24 cellular contexts compared by ENCODE assay signal in the genomic region with DNA sequence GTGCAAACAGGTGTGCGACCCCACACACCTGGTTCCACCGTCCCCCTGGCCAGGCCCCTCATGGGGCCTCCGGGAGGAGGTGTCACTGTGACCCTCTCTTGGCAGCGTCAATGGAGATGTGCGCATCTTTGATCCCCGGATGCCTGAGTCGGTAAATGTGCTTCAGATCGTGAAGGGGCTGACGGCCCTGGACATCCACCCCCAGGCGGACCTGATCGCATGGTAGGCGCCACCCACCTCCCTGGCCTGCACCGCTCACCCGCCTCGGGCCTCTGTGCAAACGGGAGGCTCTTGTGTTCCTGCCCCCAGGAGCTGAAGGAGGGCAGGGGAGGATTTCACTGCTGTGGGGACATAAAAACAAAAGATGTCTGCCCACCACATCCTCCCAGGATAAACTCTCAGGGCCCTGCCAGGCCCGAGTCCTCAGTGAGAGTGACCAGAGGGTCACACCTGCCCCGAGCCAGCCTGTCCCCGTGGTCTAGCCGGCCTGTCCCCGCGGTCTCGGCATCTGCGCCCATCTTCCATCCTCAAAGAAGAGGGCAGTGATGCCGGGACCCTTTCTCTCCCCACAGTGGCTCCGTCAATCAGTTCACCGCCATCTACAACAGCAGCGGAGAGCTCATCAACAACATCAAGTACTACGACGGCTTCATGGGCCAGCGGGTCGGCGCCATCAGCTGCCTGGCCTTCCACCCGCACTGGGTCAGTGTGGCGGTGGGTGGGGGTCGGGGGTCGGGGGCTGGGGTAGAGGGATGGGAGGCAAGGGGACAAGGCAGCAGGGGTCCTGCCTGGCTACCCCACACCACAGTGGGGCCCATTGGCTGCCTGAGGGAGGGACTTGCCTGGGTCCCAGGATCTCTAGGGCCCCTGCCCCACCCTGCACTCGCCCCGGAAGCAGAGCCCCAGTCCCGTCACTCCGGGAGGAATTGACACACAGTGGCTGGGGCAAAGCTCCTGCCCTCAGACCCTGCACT. TPM values are rescaled to one million over a fixed set of nuclear protein-coding genes. Genes with fewer than 3 reads are reported as not detected.
A peak's percentile ranks its signal among the peaks of the same experiment; 100 is the strongest.
DNase-seq lines count a peak whose midpoint lies in the region; ATAC-seq and TF ChIP-seq lines count a peak whose summit lies in the region.
"Had no signal": no experiment of that assay in that cellular context is flagged by ENCODE, and none has a peak within 500 bp of the region (broad histone marks: within the 10 kb centered on the region; RNA-seq: fewer than 3 reads in every experiment).

No MANE protein-coding gene starts in this region.

- TF ChIP-seq POLR2A in IMR-90 (IDR thresholded peaks at IDR 0.05; ENCODE audit: low read depth, low read length) (no peak), gastroesophageal sphincter (IDR thresholded peaks at IDR 0.05) (no peak), ovary (IDR thresholded peaks at IDR 0.05) (no peak)

- H3K4me2 ChIP-seq in IMR-90 (ENCODE audit: low read depth, low read length) = no peak overlapping the region
- H3K4me2 ChIP-seq: PC-9, smooth muscle cell had no signal

- H4K20me1 ChIP-seq in IMR-90 (ENCODE audit: insufficient read depth, low read length) = no peaks in the 10 kb centered on the region

- H3K4me3 ChIP-seq in IMR-90 (ENCODE audit: insufficient read depth, low read depth, low read length) (no peak overlapping the region), gastroesophageal sphincter (no peak overlapping the region), ovary (no peak overlapping the region), stomach smooth muscle (ENCODE audit: low read length in 2 of 2) (no peak overlapping the region)
- H3K4me3 ChIP-seq: PC-9, smooth muscle cell had no signal

- no peak overlapping the region for H2BK5ac ChIP-seq in IMR-90 (ENCODE audit: low read depth, low read length, poor library complexity, severe bottlenecking)

- DNase-seq in IMR-90 (no peak), ovary (peak in 3 of 5 donors; percentile 23 to 41 (median 25)), OCI-M1 (lab: John Stamatoyannopoulos, UW) (no peak), C1 segment of cervical spinal cord (lab: John Stamatoyannopoulos, UW) (no peak)
- no peak for DNase-seq in activated CD8-positive, alpha-beta memory T cell treated with anti-CD3 and anti-CD28 coated beads, Interleukin-2, amount 50 U/mL, for 4 hours
- DNase-seq in stimulated activated CD4-positive, alpha-beta T cell treated with anti-CD3 and anti-CD28 coated beads, Interleukin-4, amount 100 ng/mL, for 1 hour = no peak
- DNase-seq: activated CD4-positive, alpha-beta T cell treated with anti-CD3 and anti-CD28 coated beads, Interleukin-2, amount 10 ng/mL, durations not matched to agents 7 days and 5 days; activated CD8-positive, alpha-beta memory T cell treated with anti-CD3 and anti-CD28 coated beads, Interleukin-2, amount 10 ng/mL, durations not matched to agents 7 days and 5 days; activated naive CD4-positive, alpha-beta T cell treated with anti-CD3 and anti-CD28 coated beads for 36 hours; activated T-cell treated with anti-CD3 and anti-CD28 coated beads, Interleukin-2, amount 50 U/mL, for 72 hours; amniotic stem cell; left colon; NCI-H1048; NCI-H187; NCI-H524 treated with DMSO at 0.1 percent for 48 hours; nucleus accumbens; PC-9; SHP77; stimulated activated CD4-positive, alpha-beta T cell treated with anti-CD3 and anti-CD28 coated beads, Interleukin-2, amount 100 ng/mL, for 24 hours; WERI-Rb-1 had no signal

- H3K9me1 ChIP-seq in IMR-90 (ENCODE audit: insufficient read depth, low read length) = 0 out of 2 replicates have a peak, but pooled peaks cover 7% of the 10 kb centered on the region

- H3K9me3 ChIP-seq in IMR-90 (ENCODE audit: control insufficient read depth, insufficient read depth, low read length) (no peaks in the 10 kb centered on the region), gastroesophageal sphincter (no peaks in the 10 kb centered on the region), ovary (no peaks in the 10 kb centered on the region), stomach smooth muscle (ENCODE audit: control insufficient read depth in 2 of 2, low read length in 2 of 2) (no peaks in the 10 kb centered on the region)

- no peak for ATAC-seq in IMR-90 (ENCODE audit: low read depth)
- ATAC-seq in gastroesophageal sphincter = no peak
- ATAC-seq: activated CD8-positive, alpha-beta memory T cell treated with anti-CD3 and anti-CD28 coated beads, Interleukin-2, amount 10 ng/mL, durations not matched to agents 7 days and 5 days; activated T-cell treated with anti-CD3 and anti-CD28 coated beads, Interleukin-2, amount 50 U/mL, for 72 hours; left colon had no signal

- POLR2A ChIA-PET in IMR-90 (lab: Charles Lee; ENCODE audit: unreplicated experiment) = no interaction called here

- H3K56ac ChIP-seq in IMR-90 (ENCODE audit: extremely low read depth, insufficient read depth, low read length) = no peak overlapping the region

- H3K79me1 ChIP-seq in IMR-90 (ENCODE audit: low read depth in 1 of 2, low read length in 2 of 2) = no peaks in the 10 kb centered on the region

- CTCF ChIA-PET in IMR-90 (lab: Yijun Ruan, JAX) = no interaction called here

- no peak overlapping the region for H3K27ac ChIP-seq in IMR-90 (ENCODE audit: insufficient read depth, low read length)
- peak overlapping the region; percentile 67 to 99 (median 94) for H3K27ac ChIP-seq in gastroesophageal sphincter
- H3K27ac ChIP-seq in ovary = no peak overlapping the region
- peak overlapping the region; percentile 99 for H3K27ac ChIP-seq in stomach smooth muscle (ENCODE audit: low read length)
- H3K27ac ChIP-seq: epithelial cell of prostate, PC-9, WERI-Rb-1 had no signal

- H3K9ac ChIP-seq in IMR-90 (ENCODE audit: low read depth, low read length) (no peak overlapping the region), stomach smooth muscle (ENCODE audit: low read length in 2 of 2) (peak overlapping the region; percentile 21 to 36)

- H3K27me3 ChIP-seq in IMR-90 (ENCODE audit: control insufficient read depth, insufficient read depth, low read length) (no peaks in the 10 kb centered on the region), gastroesophageal sphincter (no peaks in the 10 kb centered on the region), ovary (no peaks in the 10 kb centered on the region), stomach smooth muscle (ENCODE audit: control insufficient read depth in 1 of 2, insufficient read depth in 2 of 2, low read length in 2 of 2) (no peaks in the 10 kb centered on the region)

- no peak overlapping the region for H4K91ac ChIP-seq in IMR-90 (ENCODE audit: insufficient read depth, low read depth, low read length)

- dilution Hi-C loops in IMR-90 (cut with HindIII; ENCODE audit: low sequenced_read_pairs, unreplicated experiment) = no loop called here

- BruUV-seq in IMR-90 (replicated peaks; lab: Mats Ljungman, UMichigan) = no TSS peak

- no peak overlapping the region for H2AK5ac ChIP-seq in IMR-90 (ENCODE audit: low read depth, low read length)

- 86% methylated on average over 10 of the region's 41 CpGs; no CpG with 5 or more reads in 1 of the 2 experiments for WGBS in IMR-90 (ENCODE audit: extremely low coverage in 2 of 2, insufficient read length in 1 of 2), 2 experiments
- 80 to 82% methylated on average over 1 to 4 of the region's 41 CpGs for WGBS in gastroesophageal sphincter (ENCODE audit: low coverage in 1 of 2), 2 donors
- WGBS in ovary, 3 donors = 83 to 87% (median 86%) methylated on average over 41 of the region's 41 CpGs

- H3K18ac ChIP-seq in IMR-90 (ENCODE audit: low read depth, low read length) = no peak overlapping the region

- H3K4ac ChIP-seq in IMR-90 (ENCODE audit: low read depth, low read length) = no peak overlapping the region

- H4K5ac ChIP-seq in IMR-90 (ENCODE audit: low read depth, low read length) = no peak overlapping the region

- H3K23ac ChIP-seq in IMR-90 (ENCODE audit: low read depth, low read length) = no peak overlapping the region

- no peak overlapping the region for H2BK120ac ChIP-seq in IMR-90 (ENCODE audit: low read depth, low read length)

- peaks cover 3% of the 10 kb centered on the region; the same call in 1 of the 2 replicates for H3K36me3 ChIP-seq in IMR-90 (ENCODE audit: control insufficient read depth, insufficient read depth, low read length)
- peaks cover 0 to 41% of the 10 kb centered on the region in 2 donors for H3K36me3 ChIP-seq in gastroesophageal sphincter
- H3K36me3 ChIP-seq in ovary = no peaks in the 10 kb centered on the region
- peaks cover 2 to 3% of the 10 kb centered on the region in 2 donors for H3K36me3 ChIP-seq in stomach smooth muscle (ENCODE audit: control insufficient read depth in 2 of 2, insufficient read depth in 2 of 2, low read length in 2 of 2)

- H3K14ac ChIP-seq in IMR-90 (replicated peaks; ENCODE audit: low read depth, low read length) = no peak overlapping the region

- H2BK20ac ChIP-seq in IMR-90 (ENCODE audit: low read depth, low read length) = no peak overlapping the region

- TF ChIP-seq EP300 in gastroesophageal sphincter (IDR thresholded peaks at IDR 0.05) = no peak
- TF ChIP-seq EP300 in ovary (IDR thresholded peaks at IDR 0.05) = no peak

- intact Hi-C loops in IMR-90 (cut with micrococcal nuclease) = no loop called here
- intact Hi-C loops in ovary (cut with DNase I) = no loop called here

- peak overlapping the region; percentile 42 for H2AK9ac ChIP-seq in IMR-90 (replicated peaks; ENCODE audit: low read depth, low read length, poor library complexity)

- TF ChIP-seq CTCF in IMR-90 (conservative IDR thresholded peaks at IDR 0.05; ENCODE audit: low read depth, low read length) = no peak
- TF ChIP-seq CTCF in gastroesophageal sphincter (IDR thresholded peaks at IDR 0.05) = no peak
- no peak for TF ChIP-seq CTCF in ovary (IDR thresholded peaks at IDR 0.05)

- H2AFZ ChIP-seq in IMR-90 (replicated peaks; ENCODE audit: low read length, poor library complexity) = no peak overlapping the region
- H2AFZ ChIP-seq: PC-9 had no signal

- peaks cover 13% of the 10 kb centered on the region for H3K4me1 ChIP-seq in IMR-90 (ENCODE audit: control insufficient read depth, insufficient read depth, low read length)
- peaks cover 0 to 51% (median 27%) of the 10 kb centered on the region in 3 donors for H3K4me1 ChIP-seq in gastroesophageal sphincter
- peaks cover 22% of the 10 kb centered on the region for H3K4me1 ChIP-seq in ovary (ENCODE audit: insufficient read depth)
- peaks cover 37% of the 10 kb centered on the region for H3K4me1 ChIP-seq in stomach smooth muscle (ENCODE audit: control insufficient read depth, insufficient read depth, low read length)

- no peak overlapping the region for H4K8ac ChIP-seq in IMR-90 (ENCODE audit: low read depth in 2 of 2, low read length in 2 of 2)

- in situ Hi-C loops in IMR-90 (cut with MboI; ENCODE audit: low sequenced_read_pairs) = no loop called here

- TF ChIP-seq RAD21 in IMR-90 (IDR thresholded peaks at IDR 0.05; ENCODE audit: low read length) = no peak

- no peak overlapping the region for H2BK15ac ChIP-seq in IMR-90 (ENCODE audit: low read depth, low read length)

RNA-seq across cellular contexts. Expression of a gene that starts 29.0 kb away (rescaled TPM):
- total RNA-seq in IMR-90 (2012; rRNA removed) (5.0 and 7.2 TPM in 2 replicates), gastroesophageal sphincter (10 to 100 TPM; 17.6 to 26.0 (median 19.0) TPM), ovary (10 to 100 TPM; 18.5 to 29.7 (median 26.5) TPM)
- polyA plus RNA-seq in IMR-90 (2012; rRNA removed) (40.3 and 44.2 TPM in 2 replicates), ovary (10 to 100 TPM; 25.6 to 27.5 TPM)
- polyA plus RNA-seq in IMR-90 (2012; cell fraction: cytosol; rRNA removed) = 36.0 and 41.8 TPM in 2 replicates
- polyA plus RNA-seq in IMR-90 (2012; cell fraction: nucleus; rRNA removed; ENCODE audit: low replicate concordance) = 18.8 and 27.5 TPM in 2 replicates

Comparison
In these comparisons a context has a peak if more than half of its experiments do, and no peak if none do; other contexts are left out.
1. DNase-seq: peak in ovary (3 of 5); none in IMR-90 (single experiment), activated CD8-positive, alpha-beta memory T cell treated with anti-CD3 and anti-CD28 coated beads, Interleukin-2, amount 50 U/mL, for 4 hours (single experiment), OCI-M1 (single experiment), stimulated activated CD4-positive, alpha-beta T cell treated with anti-CD3 and anti-CD28 coated beads, Interleukin-4, amount 100 ng/mL, for 1 hour (single experiment) and C1 segment of cervical spinal cord (0 of 14).
2. H3K27ac ChIP-seq: peak in gastroesophageal sphincter (4 of 4) and stomach smooth muscle (single experiment); none in IMR-90 (single experiment) and ovary (0 of 2).